1 cellular context compared by ENCODE assay signal in the genomic region with DNA sequence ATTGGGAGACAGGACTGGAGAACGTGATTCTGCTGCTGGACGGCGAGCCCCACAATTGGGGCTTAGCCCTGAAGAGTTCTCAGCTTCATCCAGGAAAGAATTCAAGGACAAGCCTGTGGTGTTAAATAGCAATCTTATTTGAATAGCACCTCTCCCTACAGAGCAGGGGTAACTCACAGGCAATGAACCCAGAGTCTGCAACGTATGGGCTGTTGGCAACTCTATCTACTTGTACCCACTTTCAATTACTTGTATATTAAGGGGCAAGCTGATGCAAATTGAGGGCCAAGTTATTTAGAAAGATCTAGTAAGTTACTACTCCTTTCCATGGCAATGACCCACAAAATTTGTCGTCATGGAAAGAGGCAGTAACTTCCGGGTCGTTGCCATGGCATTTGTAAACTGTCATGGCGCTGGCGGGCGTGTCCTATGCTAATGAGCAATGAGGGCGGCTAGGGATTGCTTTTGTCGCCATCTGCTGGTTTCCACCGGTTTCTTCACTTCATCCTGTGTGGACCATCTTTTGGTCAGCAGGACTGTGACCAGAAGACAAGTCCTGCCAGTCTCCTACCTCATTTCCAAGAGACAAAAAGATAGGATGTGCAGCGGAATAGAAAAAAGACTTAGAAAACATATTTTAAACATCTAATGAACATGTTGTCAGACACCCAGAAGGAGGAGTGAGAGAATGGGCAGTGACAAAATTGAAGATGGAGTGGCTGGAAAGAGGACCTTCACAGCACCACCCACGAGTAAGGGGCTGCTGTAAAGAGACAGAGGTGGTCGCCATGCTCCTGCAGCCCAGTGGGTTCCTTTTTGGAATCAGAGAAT.
TF ChIP-seq lines count a peak whose summit lies in the region.

No MANE protein-coding gene starts in this region.

TF ChIP-seq in K562, 482 proteins besides CTCF, POLR2A, EP300 and RAD21 (continued from another document and continues in another):
- TF ChIP-seq, protein P1, sequence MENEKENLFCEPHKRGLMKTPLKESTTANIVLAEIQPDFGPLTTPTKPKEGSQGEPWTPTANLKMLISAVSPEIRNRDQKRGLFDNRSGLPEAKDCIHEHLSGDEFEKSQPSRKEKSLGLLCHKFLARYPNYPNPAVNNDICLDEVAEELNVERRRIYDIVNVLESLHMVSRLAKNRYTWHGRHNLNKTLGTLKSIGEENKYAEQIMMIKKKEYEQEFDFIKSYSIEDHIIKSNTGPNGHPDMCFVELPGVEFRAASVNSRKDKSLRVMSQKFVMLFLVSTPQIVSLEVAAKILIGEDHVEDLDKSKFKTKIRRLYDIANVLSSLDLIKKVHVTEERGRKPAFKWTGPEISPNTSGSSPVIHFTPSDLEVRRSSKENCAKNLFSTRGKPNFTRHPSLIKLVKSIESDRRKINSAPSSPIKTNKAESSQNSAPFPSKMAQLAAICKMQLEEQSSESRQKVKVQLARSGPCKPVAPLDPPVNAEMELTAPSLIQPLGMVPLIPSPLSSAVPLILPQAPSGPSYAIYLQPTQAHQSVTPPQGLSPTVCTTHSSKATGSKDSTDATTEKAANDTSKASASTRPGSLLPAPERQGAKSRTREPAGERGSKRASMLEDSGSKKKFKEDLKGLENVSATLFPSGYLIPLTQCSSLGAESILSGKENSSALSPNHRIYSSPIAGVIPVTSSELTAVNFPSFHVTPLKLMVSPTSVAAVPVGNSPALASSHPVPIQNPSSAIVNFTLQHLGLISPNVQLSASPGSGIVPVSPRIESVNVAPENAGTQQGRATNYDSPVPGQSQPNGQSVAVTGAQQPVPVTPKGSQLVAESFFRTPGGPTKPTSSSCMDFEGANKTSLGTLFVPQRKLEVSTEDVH (IDR thresholded peaks at IDR 0.05; ENCODE audit: low read depth, partially characterized antibody) = peak; percentile 81
- peak; percentile 53 for TF ChIP-seq BACH1 (tag; IDR thresholded peaks at IDR 0.05)
- no peak for TF ChIP-seq ZNF146 (CRISPR knock-in tag; IDR thresholded peaks at IDR 0.05; ENCODE audit: unreplicated experiment)
- no peak for TF ChIP-seq PTRF (tag; IDR thresholded peaks at IDR 0.05)
- TF ChIP-seq RBM15 (IDR thresholded peaks at IDR 0.05; ENCODE audit: insufficient read depth, low read length) = no peak
- TF ChIP-seq FOXP1 (CRISPR knock-in tag; IDR thresholded peaks at IDR 0.05) = no peak
- TF ChIP-seq, protein P2, sequence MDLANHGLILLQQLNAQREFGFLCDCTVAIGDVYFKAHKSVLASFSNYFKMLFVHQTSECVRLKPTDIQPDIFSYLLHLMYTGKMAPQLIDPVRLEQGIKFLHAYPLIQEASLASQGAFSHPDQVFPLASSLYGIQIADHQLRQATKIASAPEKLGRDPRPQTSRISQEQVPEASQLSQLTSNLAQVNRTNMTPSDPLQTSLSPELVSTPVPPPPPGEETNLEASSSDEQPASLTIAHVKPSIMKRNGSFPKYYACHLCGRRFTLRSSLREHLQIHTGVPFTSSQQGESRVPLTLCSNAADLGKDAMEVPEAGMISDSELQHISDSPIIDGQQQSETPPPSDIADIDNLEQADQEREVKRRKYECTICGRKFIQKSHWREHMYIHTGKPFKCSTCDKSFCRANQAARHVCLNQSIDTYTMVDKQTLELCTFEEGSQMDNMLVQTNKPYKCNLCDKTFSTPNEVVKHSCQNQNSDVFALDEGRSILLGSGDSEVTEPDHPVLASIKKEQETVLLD (IDR thresholded peaks at IDR 0.05) = no peak
- no peak for TF ChIP-seq TOE1 (IDR thresholded peaks at IDR 0.05; ENCODE audit: borderline replicate concordance)
- TF ChIP-seq TOE1 (CRISPR knock-in tag; IDR thresholded peaks at IDR 0.05; ENCODE audit: borderline replicate concordance, low read depth) = no peak
- TF ChIP-seq FOXK1 (CRISPR knock-in tag; IDR thresholded peaks at IDR 0.05; ENCODE audit: borderline replicate concordance) = peak; percentile 56; the same call in 1 of the 2 replicates
- no peak for TF ChIP-seq SMAD1 (IDR thresholded peaks at IDR 0.05; ENCODE audit: low read depth, low read length, partially characterized antibody)
- 0 out of 2 replicates have a peak, but pooled peaks have one; percentile 74 for TF ChIP-seq SREBF1 (IDR thresholded peaks at IDR 0.05; ENCODE audit: borderline replicate concordance, low read depth, low read length)
- TF ChIP-seq MYNN (IDR thresholded peaks at IDR 0.05) = no peak
- TF ChIP-seq MYNN (CRISPR knock-in tag; IDR thresholded peaks at IDR 0.05) = no peak
- peak; percentile 100 for TF ChIP-seq RFX1 (IDR thresholded peaks at IDR 0.05)
- no peak for TF ChIP-seq MCM7 (IDR thresholded peaks at IDR 0.05)
- peak; percentile 98 for TF ChIP-seq CREM (IDR thresholded peaks at IDR 0.05; ENCODE audit: low read depth)
- no peak for TF ChIP-seq NR3C1 (CRISPR knock-in tag; IDR thresholded peaks at IDR 0.05)
- TF ChIP-seq, protein P3, sequence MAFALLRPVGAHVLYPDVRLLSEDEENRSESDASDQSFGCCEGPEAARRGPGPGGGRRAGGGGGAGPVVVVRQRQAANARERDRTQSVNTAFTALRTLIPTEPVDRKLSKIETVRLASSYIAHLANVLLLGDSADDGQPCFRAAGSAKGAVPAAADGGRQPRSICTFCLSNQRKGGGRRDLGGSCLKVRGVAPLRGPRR (CRISPR knock-in tag; IDR thresholded peaks at IDR 0.05) = no peak
- peak; percentile 96 for TF ChIP-seq ATF7 (IDR thresholded peaks at IDR 0.05)
- TF ChIP-seq ELF1 (tag; IDR thresholded peaks at IDR 0.05) = peak; percentile 82
- TF ChIP-seq POLR3G (IDR thresholded peaks at IDR 0.05; ENCODE audit: extremely low read depth, insufficient read length, insufficient replicate concordance) = no peak
- TF ChIP-seq, protein P4, sequence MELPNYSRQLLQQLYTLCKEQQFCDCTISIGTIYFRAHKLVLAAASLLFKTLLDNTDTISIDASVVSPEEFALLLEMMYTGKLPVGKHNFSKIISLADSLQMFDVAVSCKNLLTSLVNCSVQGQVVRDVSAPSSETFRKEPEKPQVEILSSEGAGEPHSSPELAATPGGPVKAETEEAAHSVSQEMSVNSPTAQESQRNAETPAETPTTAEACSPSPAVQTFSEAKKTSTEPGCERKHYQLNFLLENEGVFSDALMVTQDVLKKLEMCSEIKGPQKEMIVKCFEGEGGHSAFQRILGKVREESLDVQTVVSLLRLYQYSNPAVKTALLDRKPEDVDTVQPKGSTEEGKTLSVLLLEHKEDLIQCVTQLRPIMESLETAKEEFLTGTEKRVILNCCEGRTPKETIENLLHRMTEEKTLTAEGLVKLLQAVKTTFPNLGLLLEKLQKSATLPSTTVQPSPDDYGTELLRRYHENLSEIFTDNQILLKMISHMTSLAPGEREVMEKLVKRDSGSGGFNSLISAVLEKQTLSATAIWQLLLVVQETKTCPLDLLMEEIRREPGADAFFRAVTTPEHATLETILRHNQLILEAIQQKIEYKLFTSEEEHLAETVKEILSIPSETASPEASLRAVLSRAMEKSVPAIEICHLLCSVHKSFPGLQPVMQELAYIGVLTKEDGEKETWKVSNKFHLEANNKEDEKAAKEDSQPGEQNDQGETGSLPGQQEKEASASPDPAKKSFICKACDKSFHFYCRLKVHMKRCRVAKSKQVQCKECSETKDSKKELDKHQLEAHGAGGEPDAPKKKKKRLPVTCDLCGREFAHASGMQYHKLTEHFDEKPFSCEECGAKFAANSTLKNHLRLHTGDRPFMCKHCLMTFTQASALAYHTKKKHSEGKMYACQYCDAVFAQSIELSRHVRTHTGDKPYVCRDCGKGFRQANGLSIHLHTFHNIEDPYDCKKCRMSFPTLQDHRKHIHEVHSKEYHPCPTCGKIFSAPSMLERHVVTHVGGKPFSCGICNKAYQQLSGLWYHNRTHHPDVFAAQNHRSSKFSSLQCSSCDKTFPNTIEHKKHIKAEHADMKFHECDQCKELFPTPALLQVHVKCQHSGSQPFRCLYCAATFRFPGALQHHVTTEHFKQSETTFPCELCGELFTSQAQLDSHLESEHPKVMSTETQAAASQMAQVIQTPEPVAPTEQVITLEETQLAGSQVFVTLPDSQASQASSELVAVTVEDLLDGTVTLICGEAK (IDR thresholded peaks at IDR 0.05) = peak; percentile 98
- TF ChIP-seq, protein P4 (CRISPR knock-in tag; IDR thresholded peaks at IDR 0.05) = no peak
- TF ChIP-seq, protein P5, sequence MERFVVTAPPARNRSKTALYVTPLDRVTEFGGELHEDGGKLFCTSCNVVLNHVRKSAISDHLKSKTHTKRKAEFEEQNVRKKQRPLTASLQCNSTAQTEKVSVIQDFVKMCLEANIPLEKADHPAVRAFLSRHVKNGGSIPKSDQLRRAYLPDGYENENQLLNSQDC (CRISPR knock-in tag; IDR thresholded peaks at IDR 0.05) = no peak
- TF ChIP-seq, protein P6, sequence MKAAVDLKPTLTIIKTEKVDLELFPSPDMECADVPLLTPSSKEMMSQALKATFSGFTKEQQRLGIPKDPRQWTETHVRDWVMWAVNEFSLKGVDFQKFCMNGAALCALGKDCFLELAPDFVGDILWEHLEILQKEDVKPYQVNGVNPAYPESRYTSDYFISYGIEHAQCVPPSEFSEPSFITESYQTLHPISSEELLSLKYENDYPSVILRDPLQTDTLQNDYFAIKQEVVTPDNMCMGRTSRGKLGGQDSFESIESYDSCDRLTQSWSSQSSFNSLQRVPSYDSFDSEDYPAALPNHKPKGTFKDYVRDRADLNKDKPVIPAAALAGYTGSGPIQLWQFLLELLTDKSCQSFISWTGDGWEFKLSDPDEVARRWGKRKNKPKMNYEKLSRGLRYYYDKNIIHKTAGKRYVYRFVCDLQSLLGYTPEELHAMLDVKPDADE (conservative IDR thresholded peaks at IDR 0.05; ENCODE audit: control insufficient read depth, low read depth, low read length) = no peak
- no peak for TF ChIP-seq OTX1 (CRISPR knock-in tag; IDR thresholded peaks at IDR 0.05)
- TF ChIP-seq POLR2AphosphoS2 (IDR thresholded peaks at IDR 0.05; ENCODE audit: low read length) = no peak
- TF ChIP-seq, protein P7, sequence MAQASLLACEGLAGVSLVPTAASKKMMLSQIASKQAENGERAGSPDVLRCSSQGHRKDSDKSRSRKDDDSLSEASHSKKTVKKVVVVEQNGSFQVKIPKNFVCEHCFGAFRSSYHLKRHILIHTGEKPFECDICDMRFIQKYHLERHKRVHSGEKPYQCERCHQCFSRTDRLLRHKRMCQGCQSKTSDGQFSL (CRISPR knock-in tag; IDR thresholded peaks at IDR 0.05) = no peak
- TF ChIP-seq, protein P7 (tag; IDR thresholded peaks at IDR 0.05) = no peak
- TF ChIP-seq ELF4 (CRISPR knock-in tag; IDR thresholded peaks at IDR 0.05) = no peak
- peak; percentile 54 for TF ChIP-seq MECOM (CRISPR knock-in tag; IDR thresholded peaks at IDR 0.05)
- TF ChIP-seq XRCC4 (IDR thresholded peaks at IDR 0.05; ENCODE audit: extremely low read depth, insufficient read depth, insufficient read length) = no peak
- TF ChIP-seq, protein P8, sequence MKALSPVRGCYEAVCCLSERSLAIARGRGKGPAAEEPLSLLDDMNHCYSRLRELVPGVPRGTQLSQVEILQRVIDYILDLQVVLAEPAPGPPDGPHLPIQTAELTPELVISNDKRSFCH (CRISPR knock-in tag; IDR thresholded peaks at IDR 0.05) = no peak
- TF ChIP-seq, protein P8 (tag; IDR thresholded peaks at IDR 0.05) = peak; percentile 77; the same call in 1 of the 2 replicates
- no peak for TF ChIP-seq ZSCAN29 (IDR thresholded peaks at IDR 0.05)
- no peak for TF ChIP-seq ZNF165 (CRISPR knock-in tag; IDR thresholded peaks at IDR 0.05; ENCODE audit: borderline replicate concordance)
- TF ChIP-seq TAF9B (IDR thresholded peaks at IDR 0.05; ENCODE audit: partially characterized antibody) = no peak
